In the genomic region with DNA sequence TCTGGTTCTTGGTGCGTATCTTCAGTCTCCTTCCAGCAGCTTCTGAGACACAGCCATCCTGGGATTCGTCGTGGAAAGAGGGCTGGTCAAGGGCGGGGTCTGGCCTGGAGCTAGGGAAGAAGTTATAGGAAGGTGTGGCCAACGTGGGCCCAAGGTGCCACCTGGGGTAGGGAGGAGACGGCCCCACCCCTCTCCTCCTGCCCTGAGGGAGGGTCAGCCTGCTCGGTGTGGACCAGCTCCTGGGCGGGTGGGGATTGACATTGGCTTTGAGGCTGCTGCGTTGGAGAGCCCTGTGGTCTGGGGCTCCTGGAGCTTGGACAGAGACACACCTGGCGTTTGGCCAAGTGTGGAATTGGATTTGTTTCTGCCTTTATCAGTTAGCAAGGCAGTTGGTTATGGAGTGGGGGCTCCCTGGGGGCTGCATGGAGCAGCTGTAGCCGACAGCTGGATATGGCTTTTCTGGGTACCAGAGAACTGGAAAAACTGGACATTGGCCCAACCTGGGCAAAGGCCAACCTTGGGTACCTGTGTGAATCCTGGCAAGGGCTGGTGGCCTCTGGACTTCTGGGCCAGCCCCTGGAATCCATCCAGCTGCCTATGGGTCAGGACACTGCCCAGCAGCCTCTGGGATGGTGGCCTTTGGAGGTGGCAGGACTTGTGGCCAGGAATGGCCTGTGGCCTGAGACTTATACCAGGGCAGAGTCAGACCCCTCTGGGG, we compare ENCODE assay signal across 30 cellular contexts.
DNase-seq lines count a peak whose midpoint lies in the region; ATAC-seq, FAIRE-seq and TF ChIP-seq lines count a peak whose summit lies in the region.
"Had no signal": no experiment of that assay in that cellular context is flagged by ENCODE, and none has a peak within 500 bp of the region (broad histone marks: within the 10 kb centered on the region; RNA-seq: fewer than 3 reads in every experiment).

No MANE protein-coding gene starts in this region.

- CTCF ChIA-PET in HEK293 (lab: Yijun Ruan, JAX): interaction anchor here (0.5 to 2.2 kb wide), 5 partner anchors 9 to 1233 kb away, joined by 3 to 12 read pairs (median 5); no protein-coding TSS in a partner anchor

- TF ChIP-seq POLR2A in heart left ventricle (IDR thresholded peaks at IDR 0.05): no peak

- peaks cover 0 to 3% of the 10 kb centered on the region in 2 donors for H3K27me3 Mint-ChIP-seq in natural killer cell (ENCODE audit: low read depth in 2 of 2)

- H3K36me3 Mint-ChIP-seq in stimulated activated effector memory CD8-positive, alpha-beta T cell treated with anti-CD3 and anti-CD28 coated beads, Interleukin-12 subunit alpha, Interleukin-12 subunit beta, amount 100 ng/mL, for 72 hours: no peaks in the 10 kb centered on the region
- H3K36me3 Mint-ChIP-seq in natural killer cell: no peaks in the 10 kb centered on the region
- H3K36me3 Mint-ChIP-seq: CD8-positive, alpha-beta T cell; IgD-negative memory B cell had no signal

- WGBS in heart left ventricle, 4 donors: 36 to 49% (median 45%) methylated on average over 4 to 11 of the region's 11 CpGs

- H3K9ac ChIP-seq in kidney (ENCODE audit: low read length in 2 of 2): no peak overlapping the region

- no peak overlapping the region for H3K4me3 Mint-ChIP-seq in stimulated activated effector memory CD8-positive, alpha-beta T cell treated with anti-CD3 and anti-CD28 coated beads, Interleukin-12 subunit alpha, Interleukin-12 subunit beta, amount 100 ng/mL, for 72 hours
- H3K4me3 Mint-ChIP-seq in natural killer cell: no peak overlapping the region
- H3K4me3 Mint-ChIP-seq: CD8-positive, alpha-beta T cell; IgD-negative memory B cell had no signal

- H3K4me1 Mint-ChIP-seq in stimulated activated effector memory CD8-positive, alpha-beta T cell treated with anti-CD3 and anti-CD28 coated beads, Interleukin-12 subunit alpha, Interleukin-12 subunit beta, amount 100 ng/mL, for 72 hours: no peaks in the 10 kb centered on the region
- no peaks in the 10 kb centered on the region for H3K4me1 Mint-ChIP-seq in natural killer cell
- H3K4me1 Mint-ChIP-seq: IgD-negative memory B cell had no signal

- no peak overlapping the region for H3K27ac Mint-ChIP-seq in stimulated activated effector memory CD8-positive, alpha-beta T cell treated with anti-CD3 and anti-CD28 coated beads, Interleukin-12 subunit alpha, Interleukin-12 subunit beta, amount 100 ng/mL, for 72 hours
- H3K27ac Mint-ChIP-seq in natural killer cell: no peak overlapping the region
- H3K27ac Mint-ChIP-seq: CD8-positive, alpha-beta T cell; IgD-negative memory B cell had no signal

- no peak overlapping the region for H3K27ac ChIP-seq in cardiac muscle cell
- H3K27ac ChIP-seq in heart left ventricle: no peak overlapping the region
- H3K27ac ChIP-seq in HEK293 (ENCODE audit: extremely low read depth, low read depth, low read length): no peak overlapping the region
- no peak overlapping the region for H3K27ac ChIP-seq in kidney (ENCODE audit: low read depth in 2 of 2, low read length in 2 of 2)
- H3K27ac ChIP-seq: A549, PC-9 had no signal

- H3K36me3 ChIP-seq in cardiac muscle cell (no peaks in the 10 kb centered on the region), heart left ventricle (no peaks in the 10 kb centered on the region), HEK293 (ENCODE audit: control insufficient read depth in 2 of 2, insufficient read depth in 1 of 2, low read length in 2 of 2) (no peaks in the 10 kb centered on the region), kidney (ENCODE audit: control insufficient read depth in 1 of 2, insufficient read depth in 2 of 2, low read length in 2 of 2) (no peaks in the 10 kb centered on the region)

- no peaks in the 10 kb centered on the region for H3K9me3 ChIP-seq in cardiac muscle cell (ENCODE audit: low read depth)
- H3K9me3 ChIP-seq in heart left ventricle: peaks cover 0 to 9% (median 0%) of the 10 kb centered on the region in 12 donors
- H3K9me3 ChIP-seq in HEK293 (ENCODE audit: control insufficient read depth, insufficient read depth, low read depth, low read length): no peaks in the 10 kb centered on the region
- no peaks in the 10 kb centered on the region for H3K9me3 ChIP-seq in kidney (ENCODE audit: control insufficient read depth in 1 of 2, low read length in 2 of 2)

- POLR2A ChIA-PET in HEK293 (lab: Yijun Ruan, JAX): no interaction called here

- H3K27me3 ChIP-seq in cardiac muscle cell (no peaks in the 10 kb centered on the region), heart left ventricle (peaks cover 0 to 33% (median 3%) of the 10 kb centered on the region in 9 donors)

- H3K4me1 ChIP-seq in cardiac muscle cell (ENCODE audit: low read depth) (no peaks in the 10 kb centered on the region), heart left ventricle (no peaks in the 10 kb centered on the region), HEK293 (ENCODE audit: control insufficient read depth, insufficient read depth, low read length) (no peaks in the 10 kb centered on the region), kidney (ENCODE audit: control insufficient read depth in 1 of 2, insufficient read depth in 1 of 2, low read depth in 1 of 2, low read length in 2 of 2) (no peaks in the 10 kb centered on the region)
- H3K4me1 ChIP-seq: A549, Caco-2 had no signal

- intact Hi-C loops in heart left ventricle (cut with DNase I) (no loop called here), kidney (cut with DNase I) (no loop called here), natural killer cell (cut with micrococcal nuclease) (no loop called here)

- no peak for ATAC-seq in heart left ventricle
- no peak for ATAC-seq in stimulated activated effector memory CD8-positive, alpha-beta T cell treated with anti-CD3 and anti-CD28 coated beads, Interleukin-12 subunit alpha, Interleukin-12 subunit beta, amount 100 ng/mL, for 72 hours
- ATAC-seq in GM19328 (IDR thresholded peaks at IDR 0.05; ENCODE audit: unreplicated experiment): no peak
- no peak for ATAC-seq in natural killer cell
- ATAC-seq: A549; CD8-positive, alpha-beta T cell; GM12878 had no signal

- TF ChIP-seq CTCF in cardiac muscle cell (IDR thresholded peaks at IDR 0.05; ENCODE audit: low read depth, low read length) (no peak), heart left ventricle (IDR thresholded peaks at IDR 0.05) (no peak), HEK293 (tag by site-specific recombination; IDR thresholded peaks at IDR 0.05) (no peak), kidney (IDR thresholded peaks at IDR 0.05; ENCODE audit: borderline replicate concordance, extremely low read depth, insufficient read depth) (no peak), natural killer cell (IDR thresholded peaks at IDR 0.05) (no peak)

- FAIRE-seq in kidney (lab: Jason Lieb, UNC): no peak
- FAIRE-seq: A549, GM12878 had no signal

- no peaks in the 10 kb centered on the region for H3K9me3 Mint-ChIP-seq in stimulated activated effector memory CD8-positive, alpha-beta T cell treated with anti-CD3 and anti-CD28 coated beads, Interleukin-12 subunit alpha, Interleukin-12 subunit beta, amount 100 ng/mL, for 72 hours
- H3K9me3 Mint-ChIP-seq in natural killer cell: no peaks in the 10 kb centered on the region
- H3K9me3 Mint-ChIP-seq: CD8-positive, alpha-beta T cell had no signal

- DNase-seq in cardiac muscle cell (ENCODE audit: low read depth in 1 of 2, low spot score in 1 of 2) (peak; percentile 5 to 44), heart left ventricle (no peak), kidney (peak; percentile 61), natural killer cell (no peak)
- no peak for DNase-seq in stimulated activated effector memory CD8-positive, alpha-beta T cell treated with anti-CD3 and anti-CD28 coated beads, Interleukin-12 subunit alpha, Interleukin-12 subunit beta, amount 100 ng/mL, for 72 hours (ENCODE audit: low spot score in 2 of 2)
- DNase-seq: AML-193; C1 segment of cervical spinal cord; Caco-2; CD8-positive, alpha-beta T cell; DMS 273 treated with DMSO at 0.1 percent for 48 hours; DMS79; EL; GDM1; GOT3; HCEC 1CT; Karpas-422; NCI-H1092; NCI-H1417 treated with DMSO at 0.1 percent for 48 hours; NCI-H1694 treated with DMSO at 0.1 percent for 48 hours; NCI-H2081; NCI-H2227 treated with DMSO at 0.1 percent for 48 hours; NCI-H526 treated with DMSO at 0.1 percent for 48 hours; NK-92 treated with Interleukin-12 subunit alpha and Interleukin-12 subunit beta, amount 100 ng/mL, for 24 hours; PC-9; SHP77 had no signal

- H3K4me3 ChIP-seq in cardiac muscle cell (no peak overlapping the region), heart left ventricle (no peak overlapping the region), HEK293 (ENCODE audit: low read depth, low read length) (no peak overlapping the region), kidney (ENCODE audit: low read length in 2 of 2) (no peak overlapping the region)
- H3K4me3 ChIP-seq: A549, GM12878, PC-9 had no signal

TF ChIP-seq in HEK293, 187 proteins besides CTCF, POLR2A, EP300 and RAD21 (continues in another document):
- TF ChIP-seq ZNF558 (tag by site-specific recombination; IDR thresholded peaks at IDR 0.05) (no peak), ZNF391 (tag by site-specific recombination; IDR thresholded peaks at IDR 0.05; ENCODE audit: borderline replicate concordance, low read depth) (no peak), ZNF837 (tag by site-specific recombination; IDR thresholded peaks at IDR 0.05) (no peak), KLF1 (tag by site-specific recombination; IDR thresholded peaks at IDR 0.05) (peak; percentile 99), ZNF561 (tag by site-specific recombination; IDR thresholded peaks at IDR 0.05; ENCODE audit: borderline replicate concordance) (no peak)
- TF ChIP-seq, protein P1, sequence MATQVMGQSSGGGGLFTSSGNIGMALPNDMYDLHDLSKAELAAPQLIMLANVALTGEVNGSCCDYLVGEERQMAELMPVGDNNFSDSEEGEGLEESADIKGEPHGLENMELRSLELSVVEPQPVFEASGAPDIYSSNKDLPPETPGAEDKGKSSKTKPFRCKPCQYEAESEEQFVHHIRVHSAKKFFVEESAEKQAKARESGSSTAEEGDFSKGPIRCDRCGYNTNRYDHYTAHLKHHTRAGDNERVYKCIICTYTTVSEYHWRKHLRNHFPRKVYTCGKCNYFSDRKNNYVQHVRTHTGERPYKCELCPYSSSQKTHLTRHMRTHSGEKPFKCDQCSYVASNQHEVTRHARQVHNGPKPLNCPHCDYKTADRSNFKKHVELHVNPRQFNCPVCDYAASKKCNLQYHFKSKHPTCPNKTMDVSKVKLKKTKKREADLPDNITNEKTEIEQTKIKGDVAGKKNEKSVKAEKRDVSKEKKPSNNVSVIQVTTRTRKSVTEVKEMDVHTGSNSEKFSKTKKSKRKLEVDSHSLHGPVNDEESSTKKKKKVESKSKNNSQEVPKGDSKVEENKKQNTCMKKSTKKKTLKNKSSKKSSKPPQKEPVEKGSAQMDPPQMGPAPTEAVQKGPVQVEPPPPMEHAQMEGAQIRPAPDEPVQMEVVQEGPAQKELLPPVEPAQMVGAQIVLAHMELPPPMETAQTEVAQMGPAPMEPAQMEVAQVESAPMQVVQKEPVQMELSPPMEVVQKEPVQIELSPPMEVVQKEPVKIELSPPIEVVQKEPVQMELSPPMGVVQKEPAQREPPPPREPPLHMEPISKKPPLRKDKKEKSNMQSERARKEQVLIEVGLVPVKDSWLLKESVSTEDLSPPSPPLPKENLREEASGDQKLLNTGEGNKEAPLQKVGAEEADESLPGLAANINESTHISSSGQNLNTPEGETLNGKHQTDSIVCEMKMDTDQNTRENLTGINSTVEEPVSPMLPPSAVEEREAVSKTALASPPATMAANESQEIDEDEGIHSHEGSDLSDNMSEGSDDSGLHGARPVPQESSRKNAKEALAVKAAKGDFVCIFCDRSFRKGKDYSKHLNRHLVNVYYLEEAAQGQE (tag by site-specific recombination; IDR thresholded peaks at IDR 0.05): peak; percentile 65

Comparison
In these comparisons a context has a peak if more than half of its experiments do, and no peak if none do; other contexts are left out.
1. DNase-seq: peak in cardiac muscle cell (2 of 2) and kidney (single experiment); none in heart left ventricle (0 of 5), stimulated activated effector memory CD8-positive, alpha-beta T cell treated with anti-CD3 and anti-CD28 coated beads, Interleukin-12 subunit alpha, Interleukin-12 subunit beta, amount 100 ng/mL, for 72 hours (0 of 2) and natural killer cell (single experiment).